Comparison of ENCODE assay signal across 14 cellular contexts in genomic region chr6:157768304-157768703, GRCh38. TPM values are rescaled to one million over a fixed set of nuclear protein-coding genes. Genes with fewer than 3 reads are reported as not detected.
DNase-seq lines count a peak whose midpoint lies in the region; ATAC-seq and TF ChIP-seq lines count a peak whose summit lies in the region.
"Had no signal": no experiment of that assay in that cellular context is flagged by ENCODE, and none has a peak within 500 bp of the region (broad histone marks: within the 10 kb centered on the region; RNA-seq: fewer than 3 reads in every experiment).

No MANE protein-coding gene starts in this region.

- peak overlapping the region; percentile 33 to 76 (median 60) for H3K4me3 Mint-ChIP-seq in CD4-positive, CD25-positive, alpha-beta regulatory T cell
- no peak overlapping the region for H3K4me3 Mint-ChIP-seq in endodermal cell
- H3K4me3 Mint-ChIP-seq: neural crest cell; T-helper 2 cell treated with Interferon-gamma antibody and Interleukin-4, amounts not matched to agents 5 μg/mL and 100 μg/mL, for 36 hours had no signal

- peaks cover 12% of the 10 kb centered on the region for H3K27me3 Mint-ChIP-seq in CD4-positive, CD25-positive, alpha-beta regulatory T cell
- peaks cover 7% of the 10 kb centered on the region for H3K27me3 Mint-ChIP-seq in endodermal cell (ENCODE audit: insufficient read depth)

- peaks cover 0 to 4% (median 0%) of the 10 kb centered on the region in 7 donors for H3K9me3 Mint-ChIP-seq in CD4-positive, CD25-positive, alpha-beta regulatory T cell
- H3K9me3 Mint-ChIP-seq in endodermal cell: peaks cover 2% of the 10 kb centered on the region
- H3K9me3 Mint-ChIP-seq: neural crest cell; T-helper 2 cell treated with Interferon-gamma antibody and Interleukin-4, amounts not matched to agents 5 μg/mL and 100 μg/mL, for 36 hours had no signal

- H3K27me3 ChIP-seq in CD4-positive, CD25-positive, alpha-beta regulatory T cell (ENCODE audit: control insufficient read depth, insufficient read depth, low read length): no peaks in the 10 kb centered on the region
- H3K27me3 ChIP-seq in OCI-LY1 (ENCODE audit: insufficient read depth, low read length): peaks cover 8% of the 10 kb centered on the region; the same call in 1 of the 2 replicates
- peaks cover 0 to 20% (median 0%) of the 10 kb centered on the region in 4 donors for H3K27me3 ChIP-seq in esophagus muscularis mucosa
- peaks cover 0 to 4% (median 3%) of the 10 kb centered on the region in 3 donors for H3K27me3 ChIP-seq in gastrocnemius medialis
- no peaks in the 10 kb centered on the region for H3K27me3 ChIP-seq in endodermal cell (ENCODE audit: control insufficient read depth, insufficient read depth, low read length, poor library complexity, severe bottlenecking)
- peaks cover 0 to 15% of the 10 kb centered on the region in 2 donors for H3K27me3 ChIP-seq in tibial artery

- H3K9me3 ChIP-seq in CD4-positive, CD25-positive, alpha-beta regulatory T cell (ENCODE audit: control insufficient read depth in 2 of 2, low read length in 2 of 2): no peaks in the 10 kb centered on the region
- H3K9me3 ChIP-seq in OCI-LY1 (ENCODE audit: low read length) (no peaks in the 10 kb centered on the region), esophagus muscularis mucosa (no peaks in the 10 kb centered on the region), gastrocnemius medialis (no peaks in the 10 kb centered on the region), endodermal cell (ENCODE audit: control insufficient read depth, low read length) (no peaks in the 10 kb centered on the region), tibial artery (no peaks in the 10 kb centered on the region)

- no peak for TF ChIP-seq CTCF in OCI-LY1 (IDR thresholded peaks at IDR 0.05; ENCODE audit: low read length)
- no peak for TF ChIP-seq CTCF in esophagus muscularis mucosa (IDR thresholded peaks at IDR 0.05)
- TF ChIP-seq CTCF in gastrocnemius medialis (IDR thresholded peaks at IDR 0.05 in 4 of 5, conservative IDR thresholded peaks at IDR 0.05 in 1 of 5): no peak
- no peak for TF ChIP-seq CTCF in endodermal cell (conservative IDR thresholded peaks at IDR 0.05)
- no peak for TF ChIP-seq CTCF in tibial artery (IDR thresholded peaks at IDR 0.05)

- no peaks in the 10 kb centered on the region for H3K79me2 ChIP-seq in OCI-LY1 (ENCODE audit: insufficient read depth, low read length)

- TF ChIP-seq EP300 in esophagus muscularis mucosa (IDR thresholded peaks at IDR 0.05): no peak

- peaks cover 40% of the 10 kb centered on the region for H3K4me1 ChIP-seq in CD4-positive, CD25-positive, alpha-beta regulatory T cell (ENCODE audit: control insufficient read depth, insufficient read depth, low read length, poor library complexity, severe bottlenecking)
- peaks cover 42% of the 10 kb centered on the region for H3K4me1 ChIP-seq in OCI-LY1 (ENCODE audit: insufficient read depth, low read length, severe bottlenecking)
- H3K4me1 ChIP-seq in esophagus muscularis mucosa: peaks cover 20 to 25% (median 22%) of the 10 kb centered on the region in 4 donors
- H3K4me1 ChIP-seq in gastrocnemius medialis: peaks cover 13 to 17% of the 10 kb centered on the region in 2 donors
- peaks cover 5% of the 10 kb centered on the region for H3K4me1 ChIP-seq in endodermal cell (ENCODE audit: control insufficient read depth, insufficient read depth, low read length)
- peaks cover 0 to 27% (median 19%) of the 10 kb centered on the region in 4 donors for H3K4me1 ChIP-seq in tibial artery

- H3K9me2 ChIP-seq in OCI-LY1 (ENCODE audit: low read depth, low read length): no peaks in the 10 kb centered on the region

- intact Hi-C loops in esophagus muscularis mucosa (cut with DNase I): loop anchor here (5.0 kb wide), 1 partner anchor 54 kb away; the partner anchor contains the start of gene SNX9
- intact Hi-C loops in gastrocnemius medialis (cut with DNase I; ENCODE audit: low total_unique reads): no loop called here
- intact Hi-C loops in tibial artery (cut with DNase I; ENCODE audit: low total_unique reads): no loop called here

- peak overlapping the region; percentile 50 for H3K4me3 ChIP-seq in CD4-positive, CD25-positive, alpha-beta regulatory T cell (ENCODE audit: low read depth, low read length)
- H3K4me3 ChIP-seq in OCI-LY1 (ENCODE audit: low read depth, low read length, poor library complexity, severe bottlenecking) (peak overlapping the region; percentile 27), esophagus muscularis mucosa (no peak overlapping the region), gastrocnemius medialis (no peak overlapping the region), endodermal cell (ENCODE audit: low read length) (no peak overlapping the region), tibial artery (no peak overlapping the region)

- no peak for ATAC-seq in CD4-positive, CD25-positive, alpha-beta regulatory T cell (ENCODE audit: low read depth in 2 of 2)
- ATAC-seq in GM21367 (IDR thresholded peaks at IDR 0.05; ENCODE audit: unreplicated experiment) (peak; percentile 22), gastrocnemius medialis (no peak)

- H3K27ac ChIP-seq in CD4-positive, CD25-positive, alpha-beta regulatory T cell (ENCODE audit: insufficient read depth, low read length, poor library complexity, severe bottlenecking): peak overlapping the region; percentile 61
- H3K27ac ChIP-seq in OCI-LY1 (ENCODE audit: low read depth, low read length, poor library complexity, severe bottlenecking) (peak overlapping the region; percentile 87), esophagus muscularis mucosa (replicated peaks in 1 of 4) (peak overlapping the region in 2 of 4 donors; percentile 26 to 33), gastrocnemius medialis (no peak overlapping the region), endodermal cell (ENCODE audit: low read depth, low read length) (no peak overlapping the region), tibial artery (no peak overlapping the region)

- in situ Hi-C loops in gastrocnemius medialis (cut with MboI; ENCODE audit: low sequenced_read_pairs in 4 of 4): no loop called here

- no peaks in the 10 kb centered on the region for H4K20me1 ChIP-seq in OCI-LY1 (ENCODE audit: insufficient read depth, low read length)

- peak overlapping the region; percentile 94 to 98 (median 96) for H3K27ac Mint-ChIP-seq in CD4-positive, CD25-positive, alpha-beta regulatory T cell
- H3K27ac Mint-ChIP-seq in endodermal cell: no peak overlapping the region
- H3K27ac Mint-ChIP-seq: T-helper 2 cell treated with Interferon-gamma antibody and Interleukin-4, amounts not matched to agents 5 μg/mL and 100 μg/mL, for 36 hours had no signal

- H3F3A ChIP-seq in OCI-LY1 (ENCODE audit: insufficient read depth, low read length): peaks cover 4% of the 10 kb centered on the region; the same call in 1 of the 2 replicates

- peaks cover 21 to 57% (median 39%) of the 10 kb centered on the region in 4 donors for H3K4me1 Mint-ChIP-seq in CD4-positive, CD25-positive, alpha-beta regulatory T cell
- H3K4me1 Mint-ChIP-seq in endodermal cell: peaks cover 21% of the 10 kb centered on the region

- 84% methylated on average over 6 of the region's 6 CpGs for WGBS in esophagus muscularis mucosa
- 49 to 76% methylated on average over 3 to 6 of the region's 6 CpGs for WGBS in endodermal cell (ENCODE audit: insufficient coverage in 1 of 2, insufficient read length in 1 of 2), 2 experiments

- no peaks in the 10 kb centered on the region for H3K36me3 ChIP-seq in CD4-positive, CD25-positive, alpha-beta regulatory T cell (ENCODE audit: control insufficient read depth, insufficient read depth, low read length)
- H3K36me3 ChIP-seq in OCI-LY1 (ENCODE audit: insufficient read depth, low read length) (no peaks in the 10 kb centered on the region), esophagus muscularis mucosa (no peaks in the 10 kb centered on the region), gastrocnemius medialis (no peaks in the 10 kb centered on the region), endodermal cell (ENCODE audit: control insufficient read depth, insufficient read depth, low read length) (no peaks in the 10 kb centered on the region), tibial artery (no peaks in the 10 kb centered on the region)

- H3K9ac ChIP-seq in OCI-LY1 (ENCODE audit: low read length) (0 out of 2 replicates have a peak overlapping the region, but pooled peaks have one; percentile 11), endodermal cell (ENCODE audit: extremely low read depth, low read length, poor library complexity, severe bottlenecking) (no peak overlapping the region)

- TF ChIP-seq POLR2A in esophagus muscularis mucosa (IDR thresholded peaks at IDR 0.05; ENCODE audit: low read depth) (no peak), gastrocnemius medialis (IDR thresholded peaks at IDR 0.05) (no peak)

- H3K4me2 ChIP-seq in OCI-LY1 (ENCODE audit: low read length): peak overlapping the region; percentile 56

- H3K36me3 Mint-ChIP-seq in CD4-positive, CD25-positive, alpha-beta regulatory T cell: peaks cover 1% of the 10 kb centered on the region
- H3K36me3 Mint-ChIP-seq in endodermal cell (ENCODE audit: low read depth): no peaks in the 10 kb centered on the region

- peak in 1 of 3 donors; percentile 51 for DNase-seq in CD4-positive, CD25-positive, alpha-beta regulatory T cell
- DNase-seq in esophagus muscularis mucosa (ENCODE audit: extremely low spot score) (peak; percentile 80), gastrocnemius medialis (no peak), endodermal cell (no peak), tibial artery (no peak)
- DNase-seq in activated CD8-positive, alpha-beta memory T cell treated with anti-CD3 and anti-CD28 coated beads, Interleukin-2, amount 50 U/mL, for 4 hours: no peak
- DNase-seq: activated gamma-delta T cell treated with Interleukin-2 at 50 U/mL for 16 hours; Calu3; NCI-H226; stimulated activated CD4-positive, alpha-beta T cell treated with anti-CD3 and anti-CD28 coated beads, Interleukin-4, amount 100 ng/mL, for 24 hours had no signal

- H2AFZ ChIP-seq in OCI-LY1 (ENCODE audit: low read length): no peak overlapping the region

RNA-seq across cellular contexts. Expression of gene SNX9, which starts 54.7 kb away (rescaled TPM):
- total RNA-seq in CD4-positive, CD25-positive, alpha-beta regulatory T cell: 31.6 TPM
- polyA plus RNA-seq in CD4-positive, CD25-positive, alpha-beta regulatory T cell: 10 to 100 TPM; 16.4 to 23.5 (median 19.9) TPM
- 10 to 100 TPM; 78.1 to 94.7 (median 85.1) TPM for total RNA-seq in esophagus muscularis mucosa
- 10 to 100 TPM; 29.4 to 44.9 (median 33.3) TPM for total RNA-seq in gastrocnemius medialis
- 10 to 100 TPM; 30.6 to 33.0 TPM for total RNA-seq in endodermal cell
- 18.8 TPM for polyA plus RNA-seq in endodermal cell (2013, experiment 1 of 2)
- 20.0 TPM for polyA plus RNA-seq in endodermal cell (2013, experiment 2 of 2)

Comparison
In these comparisons a context has a peak if more than half of its experiments do, and no peak if none do; other contexts are left out.
1. H3K27ac ChIP-seq: peak in CD4-positive, CD25-positive, alpha-beta regulatory T cell (single experiment) and OCI-LY1 (single experiment); none in gastrocnemius medialis (0 of 4), endodermal cell (single experiment) and tibial artery (0 of 2).
2. H3K4me3 ChIP-seq: peak in CD4-positive, CD25-positive, alpha-beta regulatory T cell (single experiment) and OCI-LY1 (single experiment); none in esophagus muscularis mucosa (0 of 4), gastrocnemius medialis (0 of 4), endodermal cell (single experiment) and tibial artery (0 of 2).